Comparison of ENCODE assay signal across 8 cellular contexts in the genomic region with DNA sequence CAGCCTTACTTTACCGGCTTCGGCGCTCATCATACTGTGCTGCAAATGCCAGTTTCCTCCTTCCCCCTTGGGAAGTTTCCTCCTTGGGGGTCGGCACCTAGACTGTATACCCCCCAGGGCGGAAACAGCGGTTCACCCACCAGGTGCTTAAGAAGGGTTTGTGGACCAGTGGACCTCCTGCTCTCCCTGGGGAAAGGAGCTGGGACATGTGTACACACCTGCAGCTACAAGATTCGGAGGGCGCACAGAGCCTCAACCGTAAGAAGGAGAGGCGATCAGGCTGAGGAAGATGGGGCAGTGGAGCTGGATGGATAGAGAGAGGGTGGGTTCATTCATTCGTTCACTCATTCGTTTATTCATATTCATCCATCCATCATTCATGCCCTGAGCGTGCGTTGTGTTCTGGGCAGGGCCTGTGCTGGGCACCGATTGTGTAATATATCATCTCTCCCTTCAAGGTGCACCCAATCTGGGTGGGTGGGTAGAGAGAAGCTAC. TPM values are rescaled to one million over a fixed set of nuclear protein-coding genes. Genes with fewer than 3 reads are reported as not detected.
DNase-seq lines count a peak whose midpoint lies in the region; ATAC-seq and TF ChIP-seq lines count a peak whose summit lies in the region.

No MANE protein-coding gene starts in this region.

- H3K4me1 ChIP-seq in left lung (peaks cover 3 to 53% of the 10 kb centered on the region in 2 donors), testis (peaks cover 55% of the 10 kb centered on the region)

- H3K4me3 ChIP-seq in left lung (peak overlapping the region; percentile 70 to 73), testis (peak overlapping the region; percentile 84 to 85)

- no peaks in the 10 kb centered on the region for H3K27me3 ChIP-seq in left lung
- no peaks in the 10 kb centered on the region for H3K27me3 ChIP-seq in testis

- H3K9me3 ChIP-seq in left lung, result no peaks in the 10 kb centered on the region
- no peaks in the 10 kb centered on the region for H3K9me3 ChIP-seq in testis

- CTCF ChIA-PET in activated CD4-positive, alpha-beta T cell treated with anti-CD3 and anti-CD28 coated beads for 36 hours (lab: Charles Lee), result interaction anchor here (0.6 to 1.9 kb wide), 6 partner anchors 10 to 611 kb away, joined by 3 to 6 read pairs (median 4); a partner anchor contains a TSS

- TF ChIP-seq POLR2A in testis (IDR thresholded peaks at IDR 0.05), result no peak

- intact Hi-C loops in activated CD4-positive, alpha-beta T cell treated with anti-CD3 and anti-CD28 coated beads for 36 hours (cut with DNase I, micrococcal nuclease), result loop anchor here (1.0 to 10.0 kb wide), 13 partner anchors 43 to 1016 kb away; a partner anchor contains a TSS
- intact Hi-C loops in left lung (cut with DNase I), result no loop called here
- intact Hi-C loops in testis (cut with DNase I; ENCODE audit: low total_unique reads), result no loop called here

- H3K36me3 ChIP-seq in left lung, result no peaks in the 10 kb centered on the region
- H3K36me3 ChIP-seq in testis (ENCODE audit: low read depth, missing control alignments), result no peaks in the 10 kb centered on the region

- peaks cover 57% of the 10 kb centered on the region for H3K4me1 Mint-ChIP-seq in activated CD4-positive, alpha-beta T cell treated with anti-CD3 and anti-CD28 coated beads for 36 hours
- peaks cover 69% of the 10 kb centered on the region for H3K4me1 Mint-ChIP-seq in activated naive CD8-positive, alpha-beta T cell treated with anti-CD3 and anti-CD28 coated beads, Interleukin-2, amount 50 U/mL, for 24 hours

- peak overlapping the region; percentile 98 for H3K27ac Mint-ChIP-seq in activated CD4-positive, alpha-beta T cell treated with anti-CD3 and anti-CD28 coated beads for 36 hours
- H3K27ac Mint-ChIP-seq in activated naive CD8-positive, alpha-beta T cell treated with anti-CD3 and anti-CD28 coated beads, Interleukin-2, amount 50 U/mL, for 24 hours, result peak overlapping the region; percentile 96

- peak overlapping the region; percentile 87 to 94 for H3K27ac ChIP-seq in left lung
- H3K27ac ChIP-seq in testis, result peak overlapping the region; percentile 89 to 98

- no peaks in the 10 kb centered on the region for H3K9me3 Mint-ChIP-seq in activated CD4-positive, alpha-beta T cell treated with anti-CD3 and anti-CD28 coated beads for 36 hours (ENCODE audit: low read depth)
- H3K9me3 Mint-ChIP-seq in activated naive CD8-positive, alpha-beta T cell treated with anti-CD3 and anti-CD28 coated beads, Interleukin-2, amount 50 U/mL, for 24 hours, result no peaks in the 10 kb centered on the region

- TF ChIP-seq CTCF in left lung (IDR thresholded peaks at IDR 0.05) (no peak), testis (IDR thresholded peaks at IDR 0.05) (no peak)

- WGBS in testis, 2 donors, result 43 to 49% methylated on average over 13 to 15 of the region's 15 CpGs

- peak overlapping the region; percentile 92 for H3K4me3 Mint-ChIP-seq in activated CD4-positive, alpha-beta T cell treated with anti-CD3 and anti-CD28 coated beads for 36 hours
- H3K4me3 Mint-ChIP-seq in activated naive CD8-positive, alpha-beta T cell treated with anti-CD3 and anti-CD28 coated beads, Interleukin-2, amount 50 U/mL, for 24 hours, result peak overlapping the region; percentile 95

- peak; percentile 3 for ATAC-seq in activated CD4-positive, alpha-beta T cell treated with anti-CD3 and anti-CD28 coated beads for 36 hours
- ATAC-seq in activated naive CD8-positive, alpha-beta T cell treated with anti-CD3 and anti-CD28 coated beads, Interleukin-2, amount 50 U/mL, for 24 hours, result no peak
- ATAC-seq in left lung, result no peak
- no peak for ATAC-seq in esophagus mucosa

- H3K36me3 Mint-ChIP-seq in activated CD4-positive, alpha-beta T cell treated with anti-CD3 and anti-CD28 coated beads for 36 hours (ENCODE audit: low read depth), result peaks cover 1% of the 10 kb centered on the region
- H3K36me3 Mint-ChIP-seq in activated naive CD8-positive, alpha-beta T cell treated with anti-CD3 and anti-CD28 coated beads, Interleukin-2, amount 50 U/mL, for 24 hours (ENCODE audit: low read depth), result peaks cover 2% of the 10 kb centered on the region

- DNase-seq in activated CD4-positive, alpha-beta T cell treated with anti-CD3 and anti-CD28 coated beads for 36 hours, result peak; percentile 41
- no peak for DNase-seq in activated CD4-positive, alpha-beta T cell treated with anti-CD3 and anti-CD28 coated beads, Interleukin-2, amount 50 U/mL, for 1 hour
- DNase-seq in activated naive CD8-positive, alpha-beta T cell treated with anti-CD3 and anti-CD28 coated beads, Interleukin-2, amount 50 U/mL, for 24 hours, result no peak
- DNase-seq in left lung (no peak), testis (no peak), NCI-H2029 treated with DMSO at 0.1 percent for 48 hours (lab: John Stamatoyannopoulos, UW) (no peak), NCI-H1048 (lab: John Stamatoyannopoulos, UW) (no peak)

- POLR2A ChIA-PET in activated CD4-positive, alpha-beta T cell treated with anti-CD3 and anti-CD28 coated beads for 36 hours (lab: Charles Lee), result no interaction called here

- H3K27me3 Mint-ChIP-seq in activated CD4-positive, alpha-beta T cell treated with anti-CD3 and anti-CD28 coated beads for 36 hours, result no peaks in the 10 kb centered on the region
- H3K27me3 Mint-ChIP-seq in activated naive CD8-positive, alpha-beta T cell treated with anti-CD3 and anti-CD28 coated beads, Interleukin-2, amount 50 U/mL, for 24 hours, result no peaks in the 10 kb centered on the region

RNA-seq across cellular contexts. Expression of a gene that starts 0.7 kb away (rescaled TPM):
- total RNA-seq in activated CD4-positive, alpha-beta T cell treated with anti-CD3 and anti-CD28 coated beads for 36 hours, result 10 to 100 TPM; 15.4 to 16.4 TPM
- total RNA-seq in left lung (1 to 10 TPM; 8.8 to 9.4 TPM), testis (10 to 100 TPM; 41.4 to 55.4 TPM), esophagus mucosa (6.1 TPM)
- polyA plus RNA-seq in testis (ENCODE audit: insufficient read depth, low read depth, low replicate concordance), result 59.0 TPM

RNA-seq across cellular contexts. Expression of a gene that starts 13.9 kb away (rescaled TPM):
- 1 to 10 TPM; 6.5 to 6.6 TPM for total RNA-seq in activated CD4-positive, alpha-beta T cell treated with anti-CD3 and anti-CD28 coated beads for 36 hours
- total RNA-seq in left lung, result 10 to 100 TPM in 1 of 2 donors, 1 to 10 TPM in 1; 8.7 to 10.1 TPM
- 100 to 1,000 TPM; 157 to 188 TPM for total RNA-seq in testis
- polyA plus RNA-seq in testis (ENCODE audit: insufficient read depth, low read depth, low replicate concordance), result 171 TPM
- 3.5 TPM for total RNA-seq in esophagus mucosa

RNA-seq across cellular contexts. Expression of a gene that starts 43.9 kb away (rescaled TPM):
- total RNA-seq in activated CD4-positive, alpha-beta T cell treated with anti-CD3 and anti-CD28 coated beads for 36 hours, result 10 to 100 TPM; 47.0 to 51.4 TPM
- 10 to 100 TPM; 32.1 to 35.5 TPM for total RNA-seq in left lung
- 10 to 100 TPM; 55.1 to 70.1 TPM for total RNA-seq in testis
- 80.6 TPM for polyA plus RNA-seq in testis (ENCODE audit: insufficient read depth, low read depth, low replicate concordance)
- 29.6 TPM for total RNA-seq in esophagus mucosa

RNA-seq across cellular contexts. Expression of a gene that starts 43.9 kb away (rescaled TPM):
- total RNA-seq in activated CD4-positive, alpha-beta T cell treated with anti-CD3 and anti-CD28 coated beads for 36 hours, result 1 to 10 TPM; 5.6 to 6.9 TPM
- 10 to 100 TPM; 26.1 to 30.1 TPM for total RNA-seq in left lung
- 10 to 100 TPM; 43.4 to 65.9 TPM for total RNA-seq in testis
- 43.6 TPM for polyA plus RNA-seq in testis (ENCODE audit: insufficient read depth, low read depth, low replicate concordance)
- 10.9 TPM for total RNA-seq in esophagus mucosa

Comparison
In these comparisons a context has a peak if more than half of its experiments do, and no peak if none do; other contexts are left out.
1. RNA of a gene that starts 13.9 kb away (total RNA-seq): 157 to 188 TPM in testis; 8.7 to 10.1 TPM in left lung, 6.5 to 6.6 TPM in activated CD4-positive, alpha-beta T cell treated with anti-CD3 and anti-CD28 coated beads for 36 hours and 3.5 TPM in esophagus mucosa (single experiment); every median in the first group is over 10 times any median in the second.
2. intact Hi-C loops: an anchor here in activated CD4-positive, alpha-beta T cell treated with anti-CD3 and anti-CD28 coated beads for 36 hours (1.0 to 10.0 kb wide); none called in left lung and testis.